ENCODE assay signal across 16 cellular contexts in the genomic region with DNA sequence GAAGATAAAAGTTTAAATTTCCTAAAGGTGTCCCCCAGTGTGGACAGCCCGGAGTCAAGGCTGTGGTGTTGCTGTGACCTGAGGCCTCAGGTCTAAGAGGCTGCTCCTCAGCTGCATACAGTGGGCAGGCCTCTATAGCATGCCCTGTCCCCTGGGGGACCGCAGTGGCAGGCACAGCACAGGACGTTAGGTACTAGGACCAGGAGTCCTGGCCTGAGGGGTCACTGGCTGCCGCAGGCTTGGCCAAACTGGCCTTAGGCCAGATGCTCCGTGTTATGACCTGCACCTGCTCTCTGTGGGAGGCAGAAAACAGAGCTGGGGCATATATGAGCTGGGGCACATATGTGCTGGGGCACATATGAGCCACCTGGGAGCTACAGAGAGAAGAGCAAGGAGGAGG. TPM values are rescaled to one million over a fixed set of nuclear protein-coding genes. Genes with fewer than 3 reads are reported as not detected.
"Had no signal": no experiment of that assay in that cellular context is flagged by ENCODE, and none has a peak within 500 bp of the region (broad histone marks: within the 10 kb centered on the region; RNA-seq: fewer than 3 reads in every experiment).

No MANE protein-coding gene starts in this region.

- H3K27me3 ChIP-seq: brain microvascular endothelial cell had no signal

- H3K4me1 ChIP-seq: left lung, SJCRH30, transverse colon had no signal

- DNase-seq: activated CD4-positive, alpha-beta T cell treated with anti-CD3 and anti-CD28 coated beads, Interleukin-2, amount 10 ng/mL, durations not matched to agents 24 days and 14 days; activated naive CD4-positive, alpha-beta T cell treated with anti-CD3 and anti-CD28 coated beads, Interleukin-2, amount 10 ng/mL, durations not matched to agents 7 days and 5 days; activated T-cell treated with anti-CD3 and anti-CD28 coated beads for 4 hours; amygdala; brain microvascular endothelial cell; cerebellar nuclear complex; dermis blood vessel endothelial cell; effector memory CD8-positive, alpha-beta T cell; left lung; mammary epithelial cell; retina; SJCRH30; T-helper 2 cell; transverse colon had no signal

- H3K4me3 Mint-ChIP-seq: activated CD4-positive, alpha-beta T cell treated with anti-CD3 and anti-CD28 coated beads, Interleukin-2, amount 10 ng/mL, durations not matched to agents 24 days and 14 days; activated naive CD4-positive, alpha-beta T cell treated with anti-CD3 and anti-CD28 coated beads, Interleukin-2, amount 10 ng/mL, durations not matched to agents 7 days and 5 days; effector memory CD8-positive, alpha-beta T cell; stimulated activated memory B cell treated with anti-CD40 and anti-IgM and Interleukin-4, amounts not matched to agents 10 μg/mL and 1 μg/mL and 100 μg/mL, for 72 hours had no signal

- H3K27ac Mint-ChIP-seq: activated CD4-positive, alpha-beta T cell treated with anti-CD3 and anti-CD28 coated beads, Interleukin-2, amount 10 ng/mL, durations not matched to agents 24 days and 14 days; activated naive CD4-positive, alpha-beta T cell treated with anti-CD3 and anti-CD28 coated beads, Interleukin-2, amount 10 ng/mL, durations not matched to agents 7 days and 5 days; effector memory CD8-positive, alpha-beta T cell; stimulated activated memory B cell treated with anti-CD40 and anti-IgM and Interleukin-4, amounts not matched to agents 10 μg/mL and 1 μg/mL and 100 μg/mL, for 72 hours had no signal

- H3K36me3 Mint-ChIP-seq: activated naive CD4-positive, alpha-beta T cell treated with anti-CD3 and anti-CD28 coated beads, Interleukin-2, amount 10 ng/mL, durations not matched to agents 7 days and 5 days; stimulated activated memory B cell treated with anti-CD40 and anti-IgM and Interleukin-4, amounts not matched to agents 10 μg/mL and 1 μg/mL and 100 μg/mL, for 72 hours had no signal

- H3K27ac ChIP-seq: brain microvascular endothelial cell, left lung, SJCRH30, transverse colon had no signal

- H3K36me3 ChIP-seq: brain microvascular endothelial cell, left lung, SJCRH30, transverse colon had no signal

- H3K4me1 Mint-ChIP-seq: stimulated activated memory B cell treated with anti-CD40 and anti-IgM and Interleukin-4, amounts not matched to agents 10 μg/mL and 1 μg/mL and 100 μg/mL, for 72 hours had no signal

- H3K4me3 ChIP-seq: left lung, SJCRH30, transverse colon had no signal

- ATAC-seq: effector memory CD8-positive, alpha-beta T cell; left lung; stimulated activated memory B cell treated with anti-CD40 and anti-IgM and Interleukin-4, amounts not matched to agents 10 μg/mL and 1 μg/mL and 100 μg/mL, for 72 hours had no signal

- H3K9me3 Mint-ChIP-seq: activated CD4-positive, alpha-beta T cell treated with anti-CD3 and anti-CD28 coated beads, Interleukin-2, amount 10 ng/mL, durations not matched to agents 24 days and 14 days; activated naive CD4-positive, alpha-beta T cell treated with anti-CD3 and anti-CD28 coated beads, Interleukin-2, amount 10 ng/mL, durations not matched to agents 7 days and 5 days; effector memory CD8-positive, alpha-beta T cell; stimulated activated memory B cell treated with anti-CD40 and anti-IgM and Interleukin-4, amounts not matched to agents 10 μg/mL and 1 μg/mL and 100 μg/mL, for 72 hours had no signal

RNA-seq across cellular contexts. Expression of gene MAL, which starts 21.2 kb away (rescaled TPM):
- total RNA-seq: frontal cortex, mammary epithelial cell, SJCRH30 had no signal
- polyA plus RNA-seq: mammary epithelial cell had no signal
